ENCODE assay signal across 20 cellular contexts in the genomic region with DNA sequence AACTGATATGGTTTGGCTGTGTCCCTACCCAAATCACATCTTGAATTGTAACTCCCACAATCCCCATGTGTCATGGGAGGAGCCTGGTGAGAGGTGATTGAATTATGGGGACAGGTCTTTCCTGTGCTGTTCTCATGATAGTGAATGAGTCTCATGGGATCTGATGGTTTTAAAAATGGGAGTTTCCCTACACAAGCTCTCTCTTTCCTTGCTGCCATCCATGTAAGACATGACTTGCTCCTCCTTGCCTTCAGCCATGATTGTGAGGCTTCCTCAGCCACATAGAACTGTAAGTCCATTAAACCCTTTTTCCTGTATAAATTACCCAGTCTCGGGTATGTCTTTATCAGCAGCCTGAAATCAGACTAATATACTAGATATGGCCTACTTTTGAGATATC. TPM values are rescaled to one million over a fixed set of nuclear protein-coding genes. Genes with fewer than 3 reads are reported as not detected.
"Had no signal": no experiment of that assay in that cellular context is flagged by ENCODE, and none has a peak within 500 bp of the region (broad histone marks: within the 10 kb centered on the region; RNA-seq: fewer than 3 reads in every experiment).

No MANE protein-coding gene starts in this region.

RNA-seq across cellular contexts. Expression of gene C4orf51, which starts 57.9 kb away (rescaled TPM):
- total RNA-seq: dermis microvascular lymphatic vessel endothelial cell, esophagus mucosa, gastrocnemius medialis, glomerular endothelial cell, kidney, left lobe of liver, liver, lung, mononuclear cell, occipital lobe, ovary, psoas muscle, renal cortical epithelial cell, right cardiac atrium, sigmoid colon, skeletal muscle tissue, thoracic aorta, tibial nerve, upper lobe of right lung, uterus had no signal
- polyA plus RNA-seq: liver, lung, ovary, psoas muscle, right cardiac atrium, sigmoid colon had no signal
